Comparison of ENCODE assay signal across 8 cellular contexts in the genomic region with DNA sequence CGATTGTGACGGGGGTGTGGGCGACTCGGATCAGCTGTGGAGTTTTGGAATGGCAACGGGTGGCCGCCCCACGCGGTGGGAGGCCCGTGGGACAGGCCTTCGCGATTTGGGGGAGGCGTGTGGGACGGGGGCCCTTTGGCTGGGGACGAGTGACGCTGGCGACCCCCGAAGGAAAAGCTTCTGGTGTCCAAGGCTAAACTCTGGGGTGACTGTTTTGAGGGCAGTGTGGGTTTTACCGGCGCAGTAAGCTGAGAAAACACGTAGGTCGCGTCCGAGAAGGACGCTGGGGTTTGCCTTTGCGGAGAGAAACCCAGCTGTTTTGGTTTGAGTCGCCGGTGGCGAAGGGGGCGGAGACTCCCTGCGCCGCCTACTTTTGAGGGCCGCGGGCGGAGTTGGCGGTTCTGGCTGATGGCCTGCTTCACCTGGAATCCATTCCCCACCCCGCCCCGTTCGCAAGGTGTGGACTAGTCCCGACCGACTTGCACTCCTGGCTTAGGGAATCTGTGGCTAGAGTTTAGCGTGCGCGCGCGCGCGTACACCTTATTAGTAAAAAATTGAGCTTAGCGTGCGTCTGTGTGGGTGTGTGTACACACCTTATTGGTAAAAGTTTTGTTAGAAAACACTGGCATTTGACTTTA. TPM values are rescaled to one million over a fixed set of nuclear protein-coding genes. Genes with fewer than 3 reads are reported as not detected.
DNase-seq lines count a peak whose midpoint lies in the region; ATAC-seq and TF ChIP-seq lines count a peak whose summit lies in the region.

No MANE protein-coding gene starts in this region.

- no peaks in the 10 kb centered on the region for H3K27me3 ChIP-seq in kidney epithelial cell (ENCODE audit: control insufficient read depth, insufficient read depth, low read length)

- ATAC-seq in GM19035 (IDR thresholded peaks at IDR 0.05; ENCODE audit: unreplicated experiment) (peak; percentile 70), HG03280 (IDR thresholded peaks at IDR 0.05; ENCODE audit: unreplicated experiment) (peak; percentile 76)

- no peaks in the 10 kb centered on the region for H3K36me3 ChIP-seq in kidney epithelial cell (ENCODE audit: control insufficient read depth, insufficient read depth, low read length)

- H3K4me3 ChIP-seq in AG10803 (ENCODE audit: low read length) (peak overlapping the region; percentile 99), kidney epithelial cell (ENCODE audit: low read depth, low read length) (peak overlapping the region; percentile 100)

- DNase-seq in AG10803 (ENCODE audit: low read depth) (peak; percentile 64), NCI-H226 (peak; percentile 96), cerebellum (ENCODE audit: low spot score) (peak; percentile 61), kidney epithelial cell (ENCODE audit: low read depth) (peak; percentile 47)
- peak; percentile 70 for DNase-seq in activated CD4-positive, alpha-beta T cell treated with anti-CD3 and anti-CD28 coated beads for 1 hour
- DNase-seq in stimulated activated CD4-positive, alpha-beta T cell treated with anti-CD3 and anti-CD28 coated beads, Interleukin-1b, Interleukin-23, amount 100 ng/mL, for 1 hour (ENCODE audit: low read depth in 2 of 2) = peak; percentile 53 to 60

- TF ChIP-seq CTCF in AG10803 (conservative IDR thresholded peaks at IDR 0.05; ENCODE audit: low read length) (no peak; the same call in 1 of the 2 replicates), kidney epithelial cell (IDR thresholded peaks at IDR 0.05; ENCODE audit: insufficient read depth, low read length, poor library complexity, severe bottlenecking) (no peak)

RNA-seq across cellular contexts. Expression of gene TAX1BP1, which starts 0.6 kb away (rescaled TPM):
- 65.3 TPM for total RNA-seq in cerebellum
- total RNA-seq in kidney epithelial cell = 83.6 and 98.7 TPM in 2 replicates

Comparison
In these comparisons a context has a peak if more than half of its experiments do, and no peak if none do; other contexts are left out.
1. Peak in every context shown above with its lines: DNase-seq, ATAC-seq and H3K4me3 ChIP-seq.